25 cellular contexts compared by ENCODE assay signal in genomic region chr3:113279686-113280085, GRCh38.
DNase-seq lines count a peak whose midpoint lies in the region; ATAC-seq and TF ChIP-seq lines count a peak whose summit lies in the region.
"Had no signal": no experiment of that assay in that cellular context is flagged by ENCODE, and none has a peak within 500 bp of the region (broad histone marks: within the 10 kb centered on the region; RNA-seq: fewer than 3 reads in every experiment).

No MANE protein-coding gene starts in this region.

- H3K36me3 ChIP-seq in breast epithelium, result no peaks in the 10 kb centered on the region
- H3K36me3 ChIP-seq in Caco-2 (ENCODE audit: control insufficient read depth, insufficient read depth, low read length), result no peaks in the 10 kb centered on the region
- H3K36me3 ChIP-seq: BLaER1 treated with 17β-estradiol and CSF1 and Interleukin-3, amounts not matched to agents 10 nM and 100 nM; MG63 had no signal

- POLR2A ChIA-PET in MCF 10A (lab: Yijun Ruan, JAX) (no interaction called here), WTC11 (lab: Charles Lee) (no interaction called here), Caco-2 (lab: Charles Lee) (no interaction called here)

- H3K4me3 Mint-ChIP-seq in MCF 10A (ENCODE audit: unreplicated experiment) (no peak overlapping the region), WTC11 (no peak overlapping the region), Caco-2 (ENCODE audit: unreplicated experiment) (no peak overlapping the region)
- H3K4me3 Mint-ChIP-seq: CD4-positive, alpha-beta memory T cell; IgD-negative memory B cell had no signal

- peak; percentile 21 for ATAC-seq in WTC11
- ATAC-seq: Panc1, SK-N-SH treated with all-trans-retinoic acid at 6 μM for 48 hours had no signal

- H3K27me3 ChIP-seq in breast epithelium (no peaks in the 10 kb centered on the region), Caco-2 (replicated peaks; ENCODE audit: control insufficient read depth, insufficient read depth, low read length) (no peaks in the 10 kb centered on the region; the same call in 1 of the 2 replicates)
- H3K27me3 ChIP-seq: BLaER1 treated with 17β-estradiol and CSF1 and Interleukin-3, amounts not matched to agents 10 nM and 100 nM; MG63 had no signal

- no TSS peak for BruUV-seq in MCF 10A (replicated peaks; lab: Mats Ljungman, UMichigan)
- BruUV-seq in Caco-2 (replicated peaks; lab: Mats Ljungman, UMichigan), result no TSS peak

- no peak for TF ChIP-seq POLR2A in breast epithelium (IDR thresholded peaks at IDR 0.05)

- TF ChIP-seq CTCF in breast epithelium (IDR thresholded peaks at IDR 0.05) (no peak), MCF 10A (IDR thresholded peaks at IDR 0.05; ENCODE audit: unreplicated experiment) (no peak), WTC11 (IDR thresholded peaks at IDR 0.05) (peak; percentile 14; the same call in 1 of the 2 replicates), GM20000 (IDR thresholded peaks at IDR 0.05; ENCODE audit: extremely low read depth, missing control alignments) (no peak), GM13976 (IDR thresholded peaks at IDR 0.05; ENCODE audit: borderline replicate concordance, control extremely low read depth, extremely low read depth, insufficient read depth, missing control alignments) (no peak), Caco-2 (IDR thresholded peaks at IDR 0.05; ENCODE audit: insufficient read depth in 1 of 2, low read depth in 1 of 2, low read length in 1 of 2, severe bottlenecking in 1 of 2, unreplicated experiment in 1 of 2) (no peak)

- H3K4me1 ChIP-seq in breast epithelium (peaks cover 0 to 9% of the 10 kb centered on the region in 2 donors), Caco-2 (peaks cover 9% of the 10 kb centered on the region)

- CTCF ChIA-PET in MCF 10A (lab: Yijun Ruan, JAX) (interaction anchor here (0.6 to 2.6 kb wide), 7 partner anchors 8 to 245 kb away, joined by 3 to 14 read pairs (median 3); no protein-coding TSS in a partner anchor), WTC11 (lab: Charles Lee) (interaction anchor here (0.7 to 4.9 kb wide), 9 partner anchors 8 to 229 kb away, joined by 3 to 36 read pairs (median 4); no protein-coding TSS in a partner anchor), Caco-2 (lab: Charles Lee) (no interaction called here)

- in situ Hi-C loops in GM13976 (cut with MboI; ENCODE audit: low sequenced_read_pairs, unreplicated experiment), result loop anchor here (5.0 to 25.0 kb wide), 2 partner anchors 227 to 642 kb away; partner anchors contain the start of gene CCDC80

- no peaks in the 10 kb centered on the region for H3K9me3 ChIP-seq in breast epithelium
- H3K9me3 ChIP-seq in Caco-2, result no peaks in the 10 kb centered on the region
- H3K9me3 ChIP-seq: BLaER1 treated with 17β-estradiol and CSF1 and Interleukin-3, amounts not matched to agents 10 nM and 100 nM; MG63 had no signal

- H3K27me3 Mint-ChIP-seq in MCF 10A (ENCODE audit: insufficient read depth, unreplicated experiment), result no peaks in the 10 kb centered on the region
- no peaks in the 10 kb centered on the region for H3K27me3 Mint-ChIP-seq in WTC11 (ENCODE audit: low read depth)
- H3K27me3 Mint-ChIP-seq in Caco-2 (ENCODE audit: insufficient read depth, unreplicated experiment), result peaks cover 12% of the 10 kb centered on the region

- H3K4me3 ChIP-seq in breast epithelium (no peak overlapping the region), Caco-2 (ENCODE audit: low read depth, low read length) (no peak overlapping the region)
- H3K4me3 ChIP-seq: BLaER1 treated with 17β-estradiol and CSF1 and Interleukin-3, amounts not matched to agents 10 nM and 100 nM; MG63 had no signal

- H3K36me3 Mint-ChIP-seq in MCF 10A (ENCODE audit: insufficient read depth, unreplicated experiment) (peaks cover 8% of the 10 kb centered on the region), WTC11 (no peaks in the 10 kb centered on the region; the same call in 1 of the 2 replicates), Caco-2 (ENCODE audit: insufficient read depth, unreplicated experiment) (no peaks in the 10 kb centered on the region)
- H3K36me3 Mint-ChIP-seq: CD4-positive, alpha-beta memory T cell; IgD-negative memory B cell had no signal

- DNase-seq in breast epithelium (ENCODE audit: low spot score in 2 of 2), result no peak
- DNase-seq in MCF 10A (ENCODE audit: unreplicated experiment), result no peak
- DNase-seq in WTC11 (ENCODE audit: low spot score), result peak; percentile 56
- peak; percentile 53 for DNase-seq in islet precursor cell
- DNase-seq in GM20000 (ENCODE audit: low spot score), result no peak
- DNase-seq in NCI-H1694 treated with DMSO at 0.1 percent for 48 hours (lab: John Stamatoyannopoulos, UW), result no peak
- DNase-seq in GM13976 (ENCODE audit: low spot score), result no peak
- no peak for DNase-seq in Caco-2
- DNase-seq: 8988T; CD4-positive, alpha-beta memory T cell; DND-41; HCEC 1CT; Kasumi-1; MG63; NCI-H1092; NCI-H1436; NCI-H2029; NCI-H226; NCI-H510A treated with DMSO at 0.1 percent for 48 hours; NCI-H748 treated with DMSO at 0.1 percent for 48 hours; NK-92 treated with Interleukin-12 subunit alpha and Interleukin-12 subunit beta, amount 100 ng/mL, for 24 hours had no signal

- H3K27ac ChIP-seq in breast epithelium, result peak overlapping the region; percentile 88 to 92
- H3K27ac ChIP-seq: BLaER1 treated with 17β-estradiol and CSF1 and Interleukin-3, amounts not matched to agents 10 nM and 100 nM had no signal

- H3K27ac Mint-ChIP-seq in MCF 10A (ENCODE audit: low read depth, unreplicated experiment), result no peak overlapping the region
- H3K27ac Mint-ChIP-seq in WTC11, result no peak overlapping the region
- H3K27ac Mint-ChIP-seq in Caco-2 (ENCODE audit: unreplicated experiment), result no peak overlapping the region

- no peaks in the 10 kb centered on the region for H3K9me3 Mint-ChIP-seq in MCF 10A (ENCODE audit: unreplicated experiment)
- no peaks in the 10 kb centered on the region for H3K9me3 Mint-ChIP-seq in WTC11
- H3K9me3 Mint-ChIP-seq in Caco-2 (ENCODE audit: unreplicated experiment), result no peaks in the 10 kb centered on the region
- H3K9me3 Mint-ChIP-seq: IgD-negative memory B cell had no signal

- no peaks in the 10 kb centered on the region for H3K4me1 Mint-ChIP-seq in MCF 10A (ENCODE audit: insufficient read depth, unreplicated experiment)
- peaks cover 17% of the 10 kb centered on the region for H3K4me1 Mint-ChIP-seq in WTC11
- peaks cover 15% of the 10 kb centered on the region for H3K4me1 Mint-ChIP-seq in Caco-2 (ENCODE audit: low read depth, unreplicated experiment)

- intact Hi-C loops in breast epithelium (cut with DNase I; ENCODE audit: low total_unique reads), result loop anchor here (10.0 kb wide), 1 partner anchor 225 kb away; no protein-coding TSS in a partner anchor
- intact Hi-C loops in MCF 10A (cut with micrococcal nuclease), result loop anchor here (10.0 kb wide), 1 partner anchor 695 kb away; no protein-coding TSS in a partner anchor
- intact Hi-C loops in Caco-2 (cut with micrococcal nuclease; ENCODE audit: unreplicated experiment), result no loop called here

TF ChIP-seq in WTC11, 78 proteins besides CTCF, POLR2A, EP300 and RAD21:
- TF ChIP-seq ZNF416 (CRISPR knock-in tag; IDR thresholded peaks at IDR 0.05) (no peak), CREM (CRISPR knock-in tag; IDR thresholded peaks at IDR 0.05) (no peak), GTF2I (CRISPR knock-in tag; conservative IDR thresholded peaks at IDR 0.05) (no peak), MXD4 (CRISPR knock-in tag; IDR thresholded peaks at IDR 0.05; ENCODE audit: borderline replicate concordance) (no peak)

Comparison
In these comparisons a context has a peak if more than half of its experiments do, and no peak if none do; other contexts are left out.
1. DNase-seq: peak in WTC11 (single experiment) and islet precursor cell (single experiment); none in breast epithelium (0 of 2), MCF 10A (single experiment), GM20000 (single experiment), NCI-H1694 treated with DMSO at 0.1 percent for 48 hours (single experiment), GM13976 (single experiment) and Caco-2 (0 of 2).